ENCODE assay signal across 8 cellular contexts in the genomic region with DNA sequence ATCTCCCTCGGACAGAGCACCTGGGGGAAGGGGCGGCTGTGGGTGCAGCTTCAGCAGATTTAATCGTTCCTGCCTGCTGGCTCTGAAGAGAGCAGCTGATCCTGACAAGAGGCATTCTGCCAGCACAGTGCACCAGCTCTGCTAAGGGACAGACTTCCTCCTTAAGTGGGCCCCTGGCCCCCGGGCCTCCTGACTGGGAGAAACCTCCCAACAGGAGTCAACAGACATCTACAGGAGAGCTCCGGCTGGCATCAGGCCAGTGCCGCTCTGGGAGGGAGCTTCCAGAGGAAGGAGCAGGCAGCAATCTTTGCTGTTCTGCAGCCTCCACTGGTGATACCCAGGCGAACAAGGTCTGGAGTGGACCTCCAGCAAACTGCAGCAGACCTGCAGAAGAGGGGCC.
A peak's percentile ranks its signal among the peaks of the same experiment; 100 is the strongest.
DNase-seq lines count a peak whose midpoint lies in the region; ATAC-seq and TF ChIP-seq lines count a peak whose summit lies in the region.
"Not testable (repeated sequence)": the region's sequence is repeated elsewhere in the genome, so short reads cannot be mapped to it uniquely, and the experiment has no call there.

No MANE protein-coding gene starts in this region.

- H3K4ac ChIP-seq in mesendoderm (ENCODE audit: low read depth, low read length), result not testable (repeated sequence)

- H3K4me2 ChIP-seq in mesendoderm (ENCODE audit: low read length), result not testable (repeated sequence)

- H3K27ac ChIP-seq in SJCRH30; mesendoderm (ENCODE audit: low read depth, low read length); spleen: not testable (repeated sequence)

- not testable (repeated sequence) for H3K79me2 ChIP-seq in mesendoderm (ENCODE audit: control insufficient read depth, insufficient read depth, low read length)

- H3K27me3 ChIP-seq in SJCRH30; mesendoderm (ENCODE audit: insufficient read depth, low read length, poor library complexity); spleen (replicated peaks in 1 of 7): not testable (repeated sequence)

- H3K4me1 ChIP-seq in SJCRH30, result peaks cover 10% of the 10 kb centered on the region; the same call in 1 of the 2 replicates
- not testable (repeated sequence) for H3K4me1 ChIP-seq in mesendoderm (ENCODE audit: control insufficient read depth, low read depth, low read length); spleen

- H3K9me3 Mint-ChIP-seq in CD14-positive monocyte, result peaks cover 0 to 24% (median 10%) of the 10 kb centered on the region in 7 donors
- peaks cover 30% of the 10 kb centered on the region for H3K9me3 Mint-ChIP-seq in chondrocyte (ENCODE audit: low read depth)

- H3K56ac ChIP-seq in mesendoderm (ENCODE audit: low read length), result not testable (repeated sequence)

- peak overlapping the region; percentile 39 for H3K18ac ChIP-seq in mesendoderm (ENCODE audit: low read length)

- not testable (repeated sequence) for H2AK5ac ChIP-seq in mesendoderm (ENCODE audit: low read length)

- not testable (repeated sequence) for H3K36me3 Mint-ChIP-seq in CD14-positive monocyte; chondrocyte (ENCODE audit: low read depth)

- not testable (repeated sequence) for ATAC-seq in left ventricle myocardium superior

- not testable (repeated sequence) for TF ChIP-seq POLR2A in spleen (IDR thresholded peaks at IDR 0.05)

- H3K4me3 ChIP-seq in SJCRH30; mesendoderm (ENCODE audit: low read length); spleen: not testable (repeated sequence)

- not testable (repeated sequence) for TF ChIP-seq CTCF in CD14-positive monocyte (IDR thresholded peaks at IDR 0.05); chondrocyte (IDR thresholded peaks at IDR 0.05); spleen (IDR thresholded peaks at IDR 0.05 in 8 of 11, conservative IDR thresholded peaks at IDR 0.05 in 3 of 11)

- H3K9ac ChIP-seq in mesendoderm (ENCODE audit: low read length), result not testable (repeated sequence)

- peaks cover 0 to 19% (median 0%) of the 10 kb centered on the region in 3 donors for H3K27me3 Mint-ChIP-seq in CD14-positive monocyte (ENCODE audit: low read depth in 3 of 3)
- H3K27me3 Mint-ChIP-seq in chondrocyte (ENCODE audit: low read depth), result not testable (repeated sequence)

- not testable (repeated sequence) for H3K79me1 ChIP-seq in mesendoderm (ENCODE audit: low read length)

- not testable (repeated sequence) for H3K23ac ChIP-seq in mesendoderm (ENCODE audit: low read length)

- not testable (repeated sequence) for H2BK5ac ChIP-seq in mesendoderm (ENCODE audit: low read length)

- no CpG with 5 or more reads among the region's 7 CpGs for WGBS in mesendoderm (ENCODE audit: extremely low coverage, insufficient coverage, low lambda C conversion rate)
- 32 to 80% (median 59%) methylated on average over 1 to 7 of the region's 7 CpGs for WGBS in spleen, 5 donors

- not testable (repeated sequence) for H3K9me3 ChIP-seq in SJCRH30 (replicated peaks)
- peaks cover 0 to 13% (median 0%) of the 10 kb centered on the region in 8 donors for H3K9me3 ChIP-seq in spleen

- H4K8ac ChIP-seq in mesendoderm (ENCODE audit: low read depth, low read length), result not testable (repeated sequence)

- H3K36me3 ChIP-seq in SJCRH30; mesendoderm (ENCODE audit: control insufficient read depth, insufficient read depth, low read length); spleen: not testable (repeated sequence)

- not testable (repeated sequence) for H3K27ac Mint-ChIP-seq in CD14-positive monocyte
- peak overlapping the region; percentile 9 for H3K27ac Mint-ChIP-seq in chondrocyte (ENCODE audit: unreplicated experiment)

- H3K4me1 Mint-ChIP-seq in CD14-positive monocyte, result not testable (repeated sequence)
- H3K4me1 Mint-ChIP-seq in chondrocyte (ENCODE audit: low read depth), result peaks cover 18% of the 10 kb centered on the region

- not testable (repeated sequence) for H2BK120ac ChIP-seq in mesendoderm (ENCODE audit: low read depth, low read length)

- not testable (repeated sequence) for H3K4me3 Mint-ChIP-seq in CD14-positive monocyte; chondrocyte (ENCODE audit: unreplicated experiment)

- not testable (repeated sequence) for H2BK15ac ChIP-seq in mesendoderm (replicated peaks; ENCODE audit: low read depth)

- peak; percentile 39 for DNase-seq in CD14-positive monocyte (ENCODE audit: low spot score)
- DNase-seq in NCI-H187 (lab: John Stamatoyannopoulos, UW), result peak; percentile 0 to 1
- peak; percentile 1 for DNase-seq in NCI-H510A treated with DMSO at 0.1 percent for 48 hours (lab: John Stamatoyannopoulos, UW)
- peak; percentile 58 to 60 for DNase-seq in SJCRH30
- DNase-seq in chondrocyte (ENCODE audit: low spot score); mesendoderm: not testable (repeated sequence)
- DNase-seq in left ventricle myocardium superior, result peak; percentile 19
- DNase-seq in spleen, result peak; percentile 68

- not testable (repeated sequence) for H4K5ac ChIP-seq in mesendoderm (ENCODE audit: low read length)

- intact Hi-C loops in CD14-positive monocyte (cut with micrococcal nuclease); left ventricle myocardium superior (cut with micrococcal nuclease); spleen (cut with DNase I; ENCODE audit: low total_unique reads): not testable (repeated sequence)
